17 cellular contexts compared by ENCODE assay signal in the genomic region with DNA sequence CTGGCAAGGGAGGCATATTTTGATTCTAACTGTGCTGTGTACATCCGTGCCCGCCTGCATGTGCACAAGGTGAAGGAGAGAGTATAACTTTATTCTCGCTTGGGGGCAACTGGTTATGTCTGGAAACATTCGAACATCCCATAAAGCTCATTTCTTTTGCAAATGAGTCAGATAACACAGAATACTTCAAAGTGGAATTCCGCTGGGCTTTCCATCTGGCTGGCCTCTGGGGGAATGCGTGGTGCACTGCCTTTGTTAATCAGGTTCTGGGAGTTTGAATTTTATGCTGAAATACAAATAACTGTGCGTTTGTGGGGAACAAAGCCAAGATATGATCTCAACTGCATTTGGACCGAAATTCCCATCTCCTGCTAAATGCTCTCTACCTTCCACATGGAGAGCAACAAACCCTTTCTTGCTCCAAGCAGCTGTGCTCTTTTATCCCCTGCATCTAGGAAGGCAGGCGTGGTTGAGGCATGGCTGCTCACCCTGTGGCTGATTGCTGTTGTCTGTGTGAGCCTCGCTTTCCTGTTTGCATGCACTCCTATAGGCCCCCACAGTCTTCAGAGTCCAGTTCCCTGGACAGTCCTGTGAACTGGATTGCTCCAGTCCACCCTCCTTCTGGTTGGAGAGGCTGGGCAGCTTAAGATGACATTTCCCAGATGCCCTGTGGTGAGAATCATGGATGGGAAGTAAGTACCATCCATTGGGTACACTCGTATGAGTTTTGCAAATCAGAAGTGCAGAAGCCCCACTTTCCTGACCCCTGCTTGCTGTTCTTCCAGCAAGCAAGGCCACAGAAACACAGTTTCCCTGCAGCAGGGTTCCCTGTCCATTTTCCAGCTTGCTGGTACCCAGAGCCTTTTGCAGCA.
A peak's percentile ranks its signal among the peaks of the same experiment; 100 is the strongest.
DNase-seq lines count a peak whose midpoint lies in the region; ATAC-seq and TF ChIP-seq lines count a peak whose summit lies in the region.
"Had no signal": no experiment of that assay in that cellular context is flagged by ENCODE, and none has a peak within 500 bp of the region (broad histone marks: within the 10 kb centered on the region; RNA-seq: fewer than 3 reads in every experiment).

No MANE protein-coding gene starts in this region.

- intact Hi-C loops in upper lobe of right lung (cut with DNase I): no loop called here

- H3K27me3 Mint-ChIP-seq in HFFc6 (ENCODE audit: insufficient read depth) (peaks cover 46% of the 10 kb centered on the region), nephron (ENCODE audit: low read depth) (peaks cover 11% of the 10 kb centered on the region)

- TF ChIP-seq CTCF in HFFc6 (IDR thresholded peaks at IDR 0.05) (no peak), nephron (IDR thresholded peaks at IDR 0.05; ENCODE audit: unreplicated experiment in 3 of 3) (no peak), upper lobe of right lung (IDR thresholded peaks at IDR 0.05) (no peak)

- no peak overlapping the region for H3K4me3 ChIP-seq in upper lobe of right lung
- H3K4me3 ChIP-seq: heart right ventricle, left ventricle myocardium inferior, suprapubic skin had no signal

- H3K4me3 Mint-ChIP-seq in HFFc6: no peak overlapping the region
- H3K4me3 Mint-ChIP-seq in nephron: no peak overlapping the region
- H3K4me3 Mint-ChIP-seq: CD8-positive, alpha-beta T cell; effector memory CD8-positive, alpha-beta T cell had no signal

- ATAC-seq in HG02798 (IDR thresholded peaks at IDR 0.05; ENCODE audit: poor library complexity, unreplicated experiment): no peak
- ATAC-seq in HG02571 (IDR thresholded peaks at IDR 0.05; ENCODE audit: unreplicated experiment): no peak
- no peak for ATAC-seq in upper lobe of right lung
- ATAC-seq: CD8-positive, alpha-beta T cell; effector memory CD8-positive, alpha-beta T cell had no signal

- no peaks in the 10 kb centered on the region for H3K36me3 ChIP-seq in upper lobe of right lung
- H3K36me3 ChIP-seq: heart right ventricle, left ventricle myocardium inferior, suprapubic skin had no signal

- H3K4me1 Mint-ChIP-seq in HFFc6 (ENCODE audit: low read depth): peaks cover 7% of the 10 kb centered on the region
- H3K4me1 Mint-ChIP-seq in nephron: peaks cover 49% of the 10 kb centered on the region

- no peak overlapping the region for H3K27ac ChIP-seq in upper lobe of right lung
- H3K27ac ChIP-seq: left ventricle myocardium inferior, suprapubic skin had no signal

- H3K36me3 Mint-ChIP-seq in HFFc6 (ENCODE audit: low read depth) (no peaks in the 10 kb centered on the region), nephron (ENCODE audit: low read depth) (no peaks in the 10 kb centered on the region)
- H3K36me3 Mint-ChIP-seq: CD8-positive, alpha-beta T cell had no signal

- H3K4me1 ChIP-seq in upper lobe of right lung: no peaks in the 10 kb centered on the region

- H3K27ac Mint-ChIP-seq in HFFc6: no peak overlapping the region
- H3K27ac Mint-ChIP-seq in nephron: peak overlapping the region; percentile 53 to 81 (median 60)
- H3K27ac Mint-ChIP-seq: CD8-positive, alpha-beta T cell; effector memory CD8-positive, alpha-beta T cell had no signal

- peak; percentile 65 for DNase-seq in DMS 273 (lab: John Stamatoyannopoulos, UW; ENCODE audit: unreplicated experiment)
- peak; percentile 16 for DNase-seq in HFFc6
- DNase-seq in astrocyte of the hippocampus (ENCODE audit: low read depth, low spot score): peak; percentile 86
- no peak for DNase-seq in upper lobe of right lung
- DNase-seq in activated naive CD4-positive, alpha-beta T cell treated with anti-CD3 and anti-CD28 coated beads, Interleukin-2, amount 50 U/mL, for 16 hours: no peak
- DNase-seq: activated CD4-positive, CD25-positive, alpha-beta regulatory T cell; activated T-cell treated with anti-CD3 and anti-CD28 coated beads for 4 hours; amniotic stem cell; effector memory CD8-positive, alpha-beta T cell; heart right ventricle; left ventricle myocardium inferior; small intestine had no signal

- no peaks in the 10 kb centered on the region for H3K27me3 ChIP-seq in upper lobe of right lung

- H3K9me3 Mint-ChIP-seq in HFFc6: no peaks in the 10 kb centered on the region
- H3K9me3 Mint-ChIP-seq in nephron: peaks cover 4% of the 10 kb centered on the region
- H3K9me3 Mint-ChIP-seq: CD8-positive, alpha-beta T cell; effector memory CD8-positive, alpha-beta T cell had no signal

- H3K9me3 ChIP-seq in upper lobe of right lung: no peaks in the 10 kb centered on the region
- H3K9me3 ChIP-seq: heart right ventricle, left ventricle myocardium inferior, suprapubic skin had no signal

Comparison
In these comparisons a context has a peak if more than half of its experiments do, and no peak if none do; other contexts are left out.
1. DNase-seq: peak in DMS 273 (single experiment), HFFc6 (single experiment) and astrocyte of the hippocampus (single experiment); none in upper lobe of right lung (single experiment) and activated naive CD4-positive, alpha-beta T cell treated with anti-CD3 and anti-CD28 coated beads, Interleukin-2, amount 50 U/mL, for 16 hours (single experiment).